In the genomic region with DNA sequence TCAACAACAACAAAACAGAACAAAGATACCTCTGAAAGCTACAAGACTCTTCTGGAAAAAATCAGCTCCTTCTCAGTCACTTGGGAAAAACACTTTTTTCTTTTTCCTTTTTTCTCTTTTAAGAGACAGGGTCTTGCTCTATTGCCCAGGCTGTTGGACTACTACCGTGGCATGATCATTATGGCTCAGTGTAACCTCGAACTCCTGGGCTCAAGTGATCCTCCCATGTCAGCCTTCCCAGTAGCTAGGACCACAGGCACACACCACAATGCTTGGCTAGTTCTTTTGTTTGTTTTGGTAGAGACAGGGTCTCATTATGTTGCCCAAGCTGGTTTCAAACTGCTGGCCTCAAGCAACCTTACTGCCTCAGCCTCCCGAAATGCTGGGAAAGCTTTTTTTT, we compare ENCODE assay signal across 1 cellular context.
TF ChIP-seq lines count a peak whose summit lies in the region.

No MANE protein-coding gene starts in this region.

TF ChIP-seq in K562, 482 proteins besides CTCF, POLR2A, EP300 and RAD21:
- TF ChIP-seq MXI1 (IDR thresholded peaks at IDR 0.05; ENCODE audit: low read depth, low read length) (no peak), SIN3B (IDR thresholded peaks at IDR 0.05; ENCODE audit: low read depth) (no peak), ZNF395 (CRISPR knock-in tag; IDR thresholded peaks at IDR 0.05) (no peak), CCAR2 (IDR thresholded peaks at IDR 0.05; ENCODE audit: low read depth, low read length) (no peak)
- TF ChIP-seq, protein P1, sequence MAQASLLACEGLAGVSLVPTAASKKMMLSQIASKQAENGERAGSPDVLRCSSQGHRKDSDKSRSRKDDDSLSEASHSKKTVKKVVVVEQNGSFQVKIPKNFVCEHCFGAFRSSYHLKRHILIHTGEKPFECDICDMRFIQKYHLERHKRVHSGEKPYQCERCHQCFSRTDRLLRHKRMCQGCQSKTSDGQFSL (CRISPR knock-in tag; IDR thresholded peaks at IDR 0.05), result no peak
- TF ChIP-seq, protein P1 (tag; IDR thresholded peaks at IDR 0.05), result no peak
- TF ChIP-seq, protein P2, sequence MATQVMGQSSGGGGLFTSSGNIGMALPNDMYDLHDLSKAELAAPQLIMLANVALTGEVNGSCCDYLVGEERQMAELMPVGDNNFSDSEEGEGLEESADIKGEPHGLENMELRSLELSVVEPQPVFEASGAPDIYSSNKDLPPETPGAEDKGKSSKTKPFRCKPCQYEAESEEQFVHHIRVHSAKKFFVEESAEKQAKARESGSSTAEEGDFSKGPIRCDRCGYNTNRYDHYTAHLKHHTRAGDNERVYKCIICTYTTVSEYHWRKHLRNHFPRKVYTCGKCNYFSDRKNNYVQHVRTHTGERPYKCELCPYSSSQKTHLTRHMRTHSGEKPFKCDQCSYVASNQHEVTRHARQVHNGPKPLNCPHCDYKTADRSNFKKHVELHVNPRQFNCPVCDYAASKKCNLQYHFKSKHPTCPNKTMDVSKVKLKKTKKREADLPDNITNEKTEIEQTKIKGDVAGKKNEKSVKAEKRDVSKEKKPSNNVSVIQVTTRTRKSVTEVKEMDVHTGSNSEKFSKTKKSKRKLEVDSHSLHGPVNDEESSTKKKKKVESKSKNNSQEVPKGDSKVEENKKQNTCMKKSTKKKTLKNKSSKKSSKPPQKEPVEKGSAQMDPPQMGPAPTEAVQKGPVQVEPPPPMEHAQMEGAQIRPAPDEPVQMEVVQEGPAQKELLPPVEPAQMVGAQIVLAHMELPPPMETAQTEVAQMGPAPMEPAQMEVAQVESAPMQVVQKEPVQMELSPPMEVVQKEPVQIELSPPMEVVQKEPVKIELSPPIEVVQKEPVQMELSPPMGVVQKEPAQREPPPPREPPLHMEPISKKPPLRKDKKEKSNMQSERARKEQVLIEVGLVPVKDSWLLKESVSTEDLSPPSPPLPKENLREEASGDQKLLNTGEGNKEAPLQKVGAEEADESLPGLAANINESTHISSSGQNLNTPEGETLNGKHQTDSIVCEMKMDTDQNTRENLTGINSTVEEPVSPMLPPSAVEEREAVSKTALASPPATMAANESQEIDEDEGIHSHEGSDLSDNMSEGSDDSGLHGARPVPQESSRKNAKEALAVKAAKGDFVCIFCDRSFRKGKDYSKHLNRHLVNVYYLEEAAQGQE (CRISPR knock-in tag; IDR thresholded peaks at IDR 0.05; ENCODE audit: low read depth), result no peak
TF ChIP-seq in K562: peak in this region for 0.
